1 cellular context compared by ENCODE assay signal in the genomic region with DNA sequence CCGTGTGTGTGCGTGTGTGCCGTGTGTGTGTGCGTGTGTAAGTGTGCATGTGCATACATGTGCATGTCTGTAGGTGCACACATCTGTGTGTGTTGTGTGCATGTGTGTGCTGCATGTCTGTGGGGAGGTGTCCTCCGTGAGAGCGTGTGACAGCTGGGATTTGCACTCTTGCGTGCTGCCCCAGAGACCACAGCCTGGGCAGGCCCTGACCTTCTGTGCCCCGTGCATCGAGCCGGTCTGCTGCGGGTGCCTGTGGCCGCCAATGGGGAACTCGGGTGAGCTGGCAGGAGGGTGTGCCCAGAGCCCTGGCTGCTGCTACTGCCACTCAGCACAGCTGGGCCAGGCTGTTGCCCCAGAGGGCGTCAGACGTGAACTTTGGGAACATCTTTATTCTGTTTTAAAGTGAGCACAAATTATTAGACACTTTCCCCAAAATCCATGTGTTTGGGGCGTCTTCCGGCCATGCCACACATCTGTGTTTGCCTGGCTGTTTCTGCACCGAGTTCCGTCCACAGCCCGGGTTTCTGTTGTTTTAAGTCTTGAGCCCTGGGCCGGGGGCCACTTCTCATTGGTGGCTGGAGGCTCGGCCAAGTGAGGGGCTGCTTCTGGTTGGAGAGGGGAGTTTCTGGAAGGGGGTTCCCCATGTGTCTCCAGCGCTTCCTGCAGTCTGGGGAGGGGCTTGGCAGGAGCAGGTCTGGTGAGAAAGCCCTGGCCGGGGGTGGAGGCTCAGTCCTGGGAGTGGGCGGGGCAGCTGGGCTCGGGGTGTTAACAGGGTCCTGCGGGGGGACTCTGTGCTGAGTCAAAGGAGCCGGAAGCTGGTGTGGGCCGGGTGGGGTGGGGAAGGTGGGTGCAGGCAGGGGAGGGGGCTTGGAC.
TF ChIP-seq lines count a peak whose summit lies in the region.

No MANE protein-coding gene starts in this region.

TF ChIP-seq in A549, 52 proteins besides CTCF, POLR2A, EP300 and RAD21 (continued from another document):
- TF ChIP-seq HEYL (CRISPR knock-in tag; IDR thresholded peaks at IDR 0.05) (no peak), RARB (CRISPR knock-in tag; IDR thresholded peaks at IDR 0.05) (no peak), ZNF302 (CRISPR knock-in tag; IDR thresholded peaks at IDR 0.05) (no peak)
- TF ChIP-seq, protein P1, sequence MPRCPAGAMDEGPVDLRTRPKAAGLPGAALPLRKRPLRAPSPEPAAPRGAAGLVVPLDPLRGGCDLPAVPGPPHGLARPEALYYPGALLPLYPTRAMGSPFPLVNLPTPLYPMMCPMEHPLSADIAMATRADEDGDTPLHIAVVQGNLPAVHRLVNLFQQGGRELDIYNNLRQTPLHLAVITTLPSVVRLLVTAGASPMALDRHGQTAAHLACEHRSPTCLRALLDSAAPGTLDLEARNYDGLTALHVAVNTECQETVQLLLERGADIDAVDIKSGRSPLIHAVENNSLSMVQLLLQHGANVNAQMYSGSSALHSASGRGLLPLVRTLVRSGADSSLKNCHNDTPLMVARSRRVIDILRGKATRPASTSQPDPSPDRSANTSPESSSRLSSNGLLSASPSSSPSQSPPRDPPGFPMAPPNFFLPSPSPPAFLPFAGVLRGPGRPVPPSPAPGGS (IDR thresholded peaks at IDR 0.05) = no peak
- TF ChIP-seq, protein P2, sequence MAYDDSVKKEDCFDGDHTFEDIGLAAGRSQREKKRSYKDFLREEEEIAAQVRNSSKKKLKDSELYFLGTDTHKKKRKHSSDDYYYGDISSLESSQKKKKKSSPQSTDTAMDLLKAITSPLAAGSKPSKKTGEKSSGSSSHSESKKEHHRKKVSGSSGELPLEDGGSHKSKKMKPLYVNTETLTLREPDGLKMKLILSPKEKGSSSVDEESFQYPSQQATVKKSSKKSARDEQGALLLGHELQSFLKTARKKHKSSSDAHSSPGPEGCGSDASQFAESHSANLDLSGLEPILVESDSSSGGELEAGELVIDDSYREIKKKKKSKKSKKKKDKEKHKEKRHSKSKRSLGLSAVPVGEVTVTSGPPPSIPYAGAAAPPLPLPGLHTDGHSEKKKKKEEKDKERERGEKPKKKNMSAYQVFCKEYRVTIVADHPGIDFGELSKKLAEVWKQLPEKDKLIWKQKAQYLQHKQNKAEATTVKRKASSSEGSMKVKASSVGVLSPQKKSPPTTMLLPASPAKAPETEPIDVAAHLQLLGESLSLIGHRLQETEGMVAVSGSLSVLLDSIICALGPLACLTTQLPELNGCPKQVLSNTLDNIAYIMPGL (CRISPR knock-in tag; IDR thresholded peaks at IDR 0.05; ENCODE audit: borderline replicate concordance) = no peak
